Comparison of ENCODE assay signal across 9 cellular contexts in the genomic region with DNA sequence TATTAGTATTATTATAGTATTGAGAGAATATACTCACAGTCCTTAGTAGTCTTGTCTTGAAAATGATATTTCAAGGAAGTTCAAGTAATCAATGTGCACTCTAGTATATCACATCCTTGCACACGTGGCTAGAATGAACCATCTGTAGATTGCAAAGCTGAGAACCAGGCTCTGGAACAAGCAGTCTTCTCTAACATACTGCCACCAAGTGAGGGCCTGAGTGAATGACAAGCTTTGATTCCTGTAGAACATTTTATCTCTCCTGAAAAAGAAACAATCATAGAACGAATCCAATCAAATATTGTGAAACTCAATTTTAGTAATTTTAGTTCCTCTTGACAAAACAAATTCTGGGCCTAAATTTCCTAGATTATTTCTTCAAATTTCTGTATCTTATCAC. TPM values are rescaled to one million over a fixed set of nuclear protein-coding genes. Genes with fewer than 3 reads are reported as not detected.
DNase-seq lines count a peak whose midpoint lies in the region; ATAC-seq, FAIRE-seq and TF ChIP-seq lines count a peak whose summit lies in the region.
"Had no signal": no experiment of that assay in that cellular context is flagged by ENCODE, and none has a peak within 500 bp of the region (broad histone marks: within the 10 kb centered on the region; RNA-seq: fewer than 3 reads in every experiment).

No MANE protein-coding gene starts in this region.

- no peak overlapping the region for H3K27ac Mint-ChIP-seq in endodermal cell
- H3K27ac Mint-ChIP-seq: activated naive CD8-positive, alpha-beta T cell had no signal

- TF ChIP-seq EP300 in esophagus muscularis mucosa (IDR thresholded peaks at IDR 0.05): no peak

- H3K36me3 ChIP-seq in endodermal cell (ENCODE audit: control insufficient read depth, insufficient read depth, low read length) (no peaks in the 10 kb centered on the region), esophagus muscularis mucosa (no peaks in the 10 kb centered on the region), uterus (no peaks in the 10 kb centered on the region)

- TF ChIP-seq CTCF in endodermal cell (conservative IDR thresholded peaks at IDR 0.05) (peak; percentile 73), esophagus muscularis mucosa (IDR thresholded peaks at IDR 0.05) (peak in 1 of 3 experiments; percentile 11), uterus (IDR thresholded peaks at IDR 0.05) (no peak)

- ATAC-seq in GM18517 (IDR thresholded peaks at IDR 0.05; ENCODE audit: unreplicated experiment) (peak; percentile 61), GM19328 (IDR thresholded peaks at IDR 0.05; ENCODE audit: unreplicated experiment) (no peak)

- TF ChIP-seq POLR2A in esophagus muscularis mucosa (IDR thresholded peaks at IDR 0.05; ENCODE audit: low read depth): no peak
- TF ChIP-seq POLR2A in uterus (IDR thresholded peaks at IDR 0.05): no peak

- H3K9ac ChIP-seq in endodermal cell (ENCODE audit: extremely low read depth, low read length, poor library complexity, severe bottlenecking): no peak overlapping the region

- WGBS in endodermal cell (ENCODE audit: insufficient coverage in 1 of 2, insufficient read length in 1 of 2), 2 experiments: 67 to 80% methylated on average over 2 of the region's 2 CpGs
- 44% methylated on average over 2 of the region's 2 CpGs for WGBS in esophagus muscularis mucosa

- DNase-seq in NCI-H1092 treated with DMSO at 0.1 percent for 48 hours (lab: John Stamatoyannopoulos, UW): peak; percentile 10
- no peak for DNase-seq in endodermal cell
- no peak for DNase-seq in esophagus muscularis mucosa (ENCODE audit: extremely low spot score)
- no peak for DNase-seq in amniotic stem cell (lab: John Stamatoyannopoulos, UW)
- no peak for DNase-seq in uterus

- H3K4me3 Mint-ChIP-seq in endodermal cell: no peak overlapping the region
- H3K4me3 Mint-ChIP-seq: activated naive CD8-positive, alpha-beta T cell had no signal

- H3K4me1 Mint-ChIP-seq in endodermal cell: no peaks in the 10 kb centered on the region

- H3K9me3 Mint-ChIP-seq in endodermal cell: no peaks in the 10 kb centered on the region

- H3K9me3 ChIP-seq in endodermal cell (ENCODE audit: control insufficient read depth, low read length): no peaks in the 10 kb centered on the region
- no peaks in the 10 kb centered on the region for H3K9me3 ChIP-seq in esophagus muscularis mucosa
- no peaks in the 10 kb centered on the region for H3K9me3 ChIP-seq in uterus

- H3K4me3 ChIP-seq in endodermal cell (ENCODE audit: low read length): no peak overlapping the region
- H3K4me3 ChIP-seq in esophagus muscularis mucosa: no peak overlapping the region
- H3K4me3 ChIP-seq in uterus: no peak overlapping the region

- intact Hi-C loops in esophagus muscularis mucosa (cut with DNase I) (no loop called here), uterus (cut with DNase I; ENCODE audit: low total_unique reads) (no loop called here)

- H3K27me3 ChIP-seq in endodermal cell (ENCODE audit: control insufficient read depth, insufficient read depth, low read length, poor library complexity, severe bottlenecking) (no peaks in the 10 kb centered on the region), esophagus muscularis mucosa (no peaks in the 10 kb centered on the region), uterus (no peaks in the 10 kb centered on the region)

- H3K27ac ChIP-seq in endodermal cell (ENCODE audit: low read depth, low read length) (no peak overlapping the region), esophagus muscularis mucosa (replicated peaks in 1 of 4) (no peak overlapping the region), uterus (no peak overlapping the region)

- no peaks in the 10 kb centered on the region for H3K36me3 Mint-ChIP-seq in endodermal cell (ENCODE audit: low read depth)
- H3K36me3 Mint-ChIP-seq: activated naive CD8-positive, alpha-beta T cell had no signal

- H3K4me1 ChIP-seq in endodermal cell (ENCODE audit: control insufficient read depth, insufficient read depth, low read length): no peaks in the 10 kb centered on the region
- no peaks in the 10 kb centered on the region for H3K4me1 ChIP-seq in esophagus muscularis mucosa
- H3K4me1 ChIP-seq in uterus: no peaks in the 10 kb centered on the region

- FAIRE-seq in A204.1 (lab: Jason Lieb, UNC): peak; percentile 81

- peaks cover 1% of the 10 kb centered on the region for H3K27me3 Mint-ChIP-seq in endodermal cell (ENCODE audit: insufficient read depth)

RNA-seq across cellular contexts. Expression of a gene that starts 55.3 kb away (rescaled TPM):
- total RNA-seq in endodermal cell (not detected), esophagus muscularis mucosa (not detected), uterus (not detected)
- not detected for polyA plus RNA-seq in endodermal cell (2013, experiment 1 of 2)
- polyA plus RNA-seq in endodermal cell (2013, experiment 2 of 2): not detected
